Comparison of ENCODE assay signal across 10 cellular contexts in genomic region chr4:166252487-166253402, GRCh38.
DNase-seq lines count a peak whose midpoint lies in the region; ATAC-seq, FAIRE-seq and TF ChIP-seq lines count a peak whose summit lies in the region.
"Had no signal": no experiment of that assay in that cellular context is flagged by ENCODE, and none has a peak within 500 bp of the region (broad histone marks: within the 10 kb centered on the region; RNA-seq: fewer than 3 reads in every experiment).

No MANE protein-coding gene starts in this region.

- H3K27me3 ChIP-seq in A673 (replicated peaks; ENCODE audit: insufficient read depth, low read depth, low read length, poor library complexity) (no peaks in the 10 kb centered on the region), gastroesophageal sphincter (no peaks in the 10 kb centered on the region)

- WGBS in gastroesophageal sphincter (ENCODE audit: low coverage in 1 of 2), 2 donors = 62 to 79% methylated on average over 3 to 4 of the region's 4 CpGs

- no peak for ATAC-seq in gastroesophageal sphincter
- ATAC-seq in HG03442 (IDR thresholded peaks at IDR 0.05; ENCODE audit: unreplicated experiment) = no peak
- no peak for ATAC-seq in HG02885 (IDR thresholded peaks at IDR 0.05; ENCODE audit: poor library complexity, unreplicated experiment)
- ATAC-seq: activated T-cell treated with anti-CD3 and anti-CD28 coated beads, Interleukin-2, amount 50 U/mL, for 72 hours had no signal

- no peak for TF ChIP-seq EP300 in gastroesophageal sphincter (IDR thresholded peaks at IDR 0.05)

- no peak for FAIRE-seq in GM12891 (lab: Jason Lieb, UNC)

- H3K36me3 ChIP-seq in A673 (ENCODE audit: insufficient read depth, low read length, poor library complexity, severe bottlenecking) (no peaks in the 10 kb centered on the region), gastroesophageal sphincter (no peaks in the 10 kb centered on the region)

- no peak overlapping the region for H3K4me3 ChIP-seq in A673 (ENCODE audit: low read depth, low read length, poor library complexity, severe bottlenecking)
- no peak overlapping the region for H3K4me3 ChIP-seq in GM12875 (ENCODE audit: low read depth, low read length)
- no peak overlapping the region for H3K4me3 ChIP-seq in gastroesophageal sphincter

- H3K9me3 ChIP-seq in A673 (ENCODE audit: low read depth, low read length, poor library complexity, severe bottlenecking) = no peaks in the 10 kb centered on the region
- H3K9me3 ChIP-seq in gastroesophageal sphincter = no peaks in the 10 kb centered on the region

- CTCF ChIA-PET in A673 (lab: Charles Lee) = interaction anchor here (0.7 kb wide), 1 partner anchor 87 kb away, joined by 3 read pairs; no protein-coding TSS in a partner anchor

- BruUV-seq in A673 (replicated peaks; lab: Mats Ljungman, UMichigan) = no TSS peak

- POLR2A ChIA-PET in A673 (lab: Charles Lee; ENCODE audit: low non-redundant PET) = no interaction called here

- H3K4me1 ChIP-seq in A673 (ENCODE audit: insufficient read depth, low read length, poor library complexity, severe bottlenecking) (no peaks in the 10 kb centered on the region), gastroesophageal sphincter (no peaks in the 10 kb centered on the region)

- intact Hi-C loops in A673 (cut with micrococcal nuclease; ENCODE audit: unreplicated experiment) = loop anchor here (1.0 to 5.0 kb wide), 3 partner anchors 86 to 755 kb away; no protein-coding TSS in a partner anchor

- H3K27ac ChIP-seq in A673 (ENCODE audit: low read depth, low read length, poor library complexity, severe bottlenecking) = no peak overlapping the region
- H3K27ac ChIP-seq in gastroesophageal sphincter = no peak overlapping the region

- peak; percentile 62 for TF ChIP-seq CTCF in A673 (conservative IDR thresholded peaks at IDR 0.05; ENCODE audit: low read depth, low read length)
- peak; percentile 39; the same call in 1 of the 2 replicates for TF ChIP-seq CTCF in GM12875 (IDR thresholded peaks at IDR 0.05; ENCODE audit: borderline replicate concordance, insufficient read depth, low read depth, low read length)
- TF ChIP-seq CTCF in gastroesophageal sphincter (IDR thresholded peaks at IDR 0.05) = peak; percentile 15 to 62 (median 22)

- no peak for TF ChIP-seq POLR2A in gastroesophageal sphincter (IDR thresholded peaks at IDR 0.05)
- TF ChIP-seq POLR2A in GM12891 (IDR thresholded peaks at IDR 0.05; ENCODE audit: low read depth, low read length) = no peak

- DNase-seq in A673 (ENCODE audit: low spot score) (peak; percentile 44), RPMI7951 (ENCODE audit: low read depth) (peak; percentile 56), GM12891 (ENCODE audit: insufficient read length, low spot score) (no peak)
- DNase-seq in stimulated activated CD4-positive, alpha-beta T cell treated with anti-CD3 and anti-CD28 coated beads, Interleukin-2, amount 100 ng/mL, for 48 hours = no peak
- DNase-seq: activated T-cell treated with anti-CD3 and anti-CD28 coated beads, Interleukin-2, amount 50 U/mL, for 72 hours; NCI-H1105 treated with DMSO at 0.1 percent for 48 hours had no signal

TF ChIP-seq in GM12891, 5 proteins besides CTCF, POLR2A, EP300 and RAD21:
- TF ChIP-seq POLR2AphosphoS5 (IDR thresholded peaks at IDR 0.05; ENCODE audit: low read depth, low read length) (no peak), POU2F2 (IDR thresholded peaks at IDR 0.05; ENCODE audit: low read depth, low read length) (no peak), SPI1 (IDR thresholded peaks at IDR 0.05; ENCODE audit: low read depth, low read length) (no peak), TAF1 (IDR thresholded peaks at IDR 0.05; ENCODE audit: low read depth, low read length) (no peak), PAX5 (IDR thresholded peaks at IDR 0.05; ENCODE audit: insufficient read depth, low read length, severe bottlenecking) (no peak)

Comparison
In these comparisons a context has a peak if more than half of its experiments do, and no peak if none do; other contexts are left out.
1. DNase-seq: peak in A673 (single experiment) and RPMI7951 (single experiment); none in stimulated activated CD4-positive, alpha-beta T cell treated with anti-CD3 and anti-CD28 coated beads, Interleukin-2, amount 100 ng/mL, for 48 hours (0 of 2) and GM12891 (single experiment).
2. Peak in every context shown above with its lines, with median percentiles within 50 percentile points of each other: CTCF ChIP-seq.